ENCODE assay signal across 8 cellular contexts in the genomic region with DNA sequence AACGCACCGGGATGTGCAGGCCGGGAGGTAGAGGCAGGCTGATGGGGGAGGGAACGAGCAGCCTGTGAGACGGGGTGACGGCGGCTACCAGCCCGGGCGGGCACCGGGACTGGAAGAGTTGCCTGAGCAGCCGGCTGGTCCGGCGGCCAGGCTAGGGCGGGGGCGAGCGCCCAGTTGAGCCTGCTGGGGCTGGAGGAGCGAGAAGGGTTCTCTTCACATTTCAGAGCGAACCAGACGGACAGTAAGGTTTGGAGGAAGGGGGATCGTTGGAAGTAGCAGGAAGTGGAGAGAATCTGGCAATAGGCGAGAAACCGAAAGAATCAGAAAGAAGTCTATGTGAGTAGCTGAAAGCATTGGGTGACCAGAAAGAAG. TPM values are rescaled to one million over a fixed set of nuclear protein-coding genes. Genes with fewer than 3 reads are reported as not detected.
DNase-seq lines count a peak whose midpoint lies in the region; ATAC-seq and TF ChIP-seq lines count a peak whose summit lies in the region.
"Not testable (repeated sequence)": the region's sequence is repeated elsewhere in the genome, so short reads cannot be mapped to it uniquely, and the experiment has no call there.

No MANE protein-coding gene starts in this region.

- POLR2A ChIA-PET in T-cell (lab: Charles Lee) = not testable (repeated sequence)

- not testable (repeated sequence) for H3K9me3 ChIP-seq in BLaER1, mucosa of descending colon

- peaks cover 19% of the 10 kb centered on the region for H3K4me1 ChIP-seq in BLaER1
- not testable (repeated sequence) for H3K4me1 ChIP-seq in mucosa of descending colon (ENCODE audit: low read depth)

- not testable (repeated sequence) for H4K20me1 ChIP-seq in BLaER1

- H3K27me3 Mint-ChIP-seq in T-cell = not testable (repeated sequence)

- peak overlapping the region; percentile 97 to 99 for H3K27ac Mint-ChIP-seq in T-cell

- in situ Hi-C loops in astrocyte of the spinal cord (cut with HindIII; ENCODE audit: low sequenced_read_pairs) = not testable (repeated sequence)

- peak overlapping the region; percentile 71 for H3K4me2 ChIP-seq in BLaER1

- intact Hi-C loops in mucosa of descending colon (cut with DNase I, micrococcal nuclease) = not testable (repeated sequence)

- DNase-seq in HL-60 (ENCODE audit: low read depth in 1 of 2, low spot score in 1 of 2) (peak; percentile 11 to 12), T-cell (peak in 4 of 34 experiments; percentile 2 to 19 (median 4)), astrocyte of the spinal cord (ENCODE audit: low read depth, low spot score) (peak; percentile 29), foreskin melanocyte (peak; percentile 10), mucosa of descending colon (peak in 2 of 3 donors; percentile 13 to 39)
- peak; percentile 1 for DNase-seq in stimulated activated CD4-positive, alpha-beta T cell treated with anti-CD3 and anti-CD28 coated beads, Interleukin-12 subunit alpha, Interleukin-12 subunit beta, amount 100 ng/mL, for 4 hours

- peak overlapping the region; percentile 87 for H3K9ac ChIP-seq in BLaER1

- H3K36me3 ChIP-seq in BLaER1; mucosa of descending colon (ENCODE audit: low read depth): not testable (repeated sequence)

- H3K27me3 ChIP-seq in BLaER1; HL-60 (ENCODE audit: insufficient read depth, poor library complexity, severe bottlenecking): not testable (repeated sequence)

- TF ChIP-seq CTCF in HL-60 (IDR thresholded peaks at IDR 0.05; ENCODE audit: insufficient read depth, low read length); astrocyte of the spinal cord (IDR thresholded peaks at IDR 0.05; ENCODE audit: low read depth, low read length); mucosa of descending colon (IDR thresholded peaks at IDR 0.05): not testable (repeated sequence)

- CTCF ChIA-PET in T-cell (lab: Charles Lee) = not testable (repeated sequence)

- H3K27ac ChIP-seq in BLaER1 = peak overlapping the region; percentile 92
- peak overlapping the region; percentile 94 for H3K27ac ChIP-seq in HL-60 (replicated peaks)

- peaks cover 13 to 26% (median 23%) of the 10 kb centered on the region in 3 donors for H3K4me1 Mint-ChIP-seq in T-cell

- not testable (repeated sequence) for H3K9me3 Mint-ChIP-seq in T-cell

- ATAC-seq in GM19328 (IDR thresholded peaks at IDR 0.05; ENCODE audit: unreplicated experiment) = peak; percentile 6
- peak in 3 of 4 experiments; percentile 2 to 3 (median 2) for ATAC-seq in T-cell (replicated peaks in 1 of 4)
- ATAC-seq in mucosa of descending colon = peak; percentile 7

- peak overlapping the region; percentile 74 for H3K4me3 ChIP-seq in BLaER1
- peak overlapping the region; percentile 58 for H3K4me3 ChIP-seq in HL-60 (replicated peaks; ENCODE audit: insufficient read depth, low read length)
- H3K4me3 ChIP-seq in astrocyte of the spinal cord (ENCODE audit: low read depth, low read length) = peak overlapping the region; percentile 76
- peak overlapping the region; percentile 44 for H3K4me3 ChIP-seq in mucosa of descending colon

- not testable (repeated sequence) for H3K36me3 Mint-ChIP-seq in T-cell

- peak overlapping the region; percentile 95 to 99 (median 97) for H3K4me3 Mint-ChIP-seq in T-cell

RNA-seq across cellular contexts. Expression of gene GOLGA8H, which starts 22.4 kb away (rescaled TPM):
- total RNA-seq in T-cell = not detected
- under 1 TPM in 2 of 3 donors, not detected in 1; 0.19 to 0.20 TPM for total RNA-seq in mucosa of descending colon
